In genomic region chr10:15348579-15348978, GRCh38 we compare ENCODE assay signal across 13 cellular contexts. TPM values are rescaled to one million over a fixed set of nuclear protein-coding genes. Genes with fewer than 3 reads are reported as not detected.
DNase-seq lines count a peak whose midpoint lies in the region; ATAC-seq and TF ChIP-seq lines count a peak whose summit lies in the region.
"Had no signal": no experiment of that assay in that cellular context is flagged by ENCODE, and none has a peak within 500 bp of the region (broad histone marks: within the 10 kb centered on the region; RNA-seq: fewer than 3 reads in every experiment).

No MANE protein-coding gene starts in this region.

- peak; percentile 47 for ATAC-seq in Right ventricle myocardium superior (ENCODE audit: poor library complexity)
- no peak for ATAC-seq in GM21447 (IDR thresholded peaks at IDR 0.05; ENCODE audit: unreplicated experiment)
- no peak for ATAC-seq in SK-N-SH treated with all-trans-retinoic acid at 6 μM for 48 hours
- no peak for ATAC-seq in HG03196 (IDR thresholded peaks at IDR 0.05; ENCODE audit: unreplicated experiment)

- WGBS in adipose tissue, 3 donors, result 28 to 46% (median 28%) methylated on average over 8 of the region's 8 CpGs

- peak overlapping the region; percentile 24 for H3K27ac ChIP-seq in adipose tissue (ENCODE audit: low read depth, low read length)
- H3K27ac ChIP-seq: BLaER1 had no signal

- DNase-seq in AG08395 (ENCODE audit: low spot score) (peak; percentile 64), Right ventricle myocardium superior (peak; percentile 54), pons (ENCODE audit: low spot score) (peak; percentile 43), DMS 273 treated with DMSO at 0.1 percent for 48 hours (lab: John Stamatoyannopoulos, UW) (no peak)
- DNase-seq: Kasumi-1, NCI-H526, retina, T-helper 1 cell had no signal

- intact Hi-C loops in Right ventricle myocardium superior (cut with DNase I), result no loop called here

TF ChIP-seq in SK-N-SH treated with all-trans-retinoic acid at 6 μM for 48 hours, 23 proteins besides CTCF, POLR2A, EP300 and RAD21:
- TF ChIP-seq OSR1 (CRISPR knock-in tag; IDR thresholded peaks at IDR 0.05) (no peak), ZC3H10 (CRISPR knock-in tag; IDR thresholded peaks at IDR 0.05) (no peak), ISL1 (CRISPR knock-in tag; IDR thresholded peaks at IDR 0.05) (no peak), ZNF8 (CRISPR knock-in tag; IDR thresholded peaks at IDR 0.05) (no peak), ARNTL (CRISPR knock-in tag; IDR thresholded peaks at IDR 0.05; ENCODE audit: borderline replicate concordance, low read depth) (no peak), RARB (CRISPR knock-in tag; IDR thresholded peaks at IDR 0.05) (no peak), PPARA (CRISPR knock-in tag; IDR thresholded peaks at IDR 0.05; ENCODE audit: borderline replicate concordance) (no peak), ZNF565 (CRISPR knock-in tag; conservative IDR thresholded peaks at IDR 0.05; ENCODE audit: low read depth) (no peak), BACH2 (CRISPR knock-in tag; IDR thresholded peaks at IDR 0.05; ENCODE audit: borderline replicate concordance) (no peak), PATZ1 (CRISPR knock-in tag; IDR thresholded peaks at IDR 0.05; ENCODE audit: borderline replicate concordance) (no peak), TSHZ2 (CRISPR knock-in tag; IDR thresholded peaks at IDR 0.05) (no peak)

RNA-seq across cellular contexts. Expression of gene FAM171A1, which starts 22.5 kb away (rescaled TPM):
- polyA plus RNA-seq in adipose tissue, result 10 to 100 TPM in 2 of 3 donors, 1 to 10 TPM in 1; 6.6 to 14.7 (median 13.8) TPM
- 10.3 TPM for total RNA-seq in Right ventricle myocardium superior
